Comparison of ENCODE assay signal across 37 cellular contexts in the genomic region with DNA sequence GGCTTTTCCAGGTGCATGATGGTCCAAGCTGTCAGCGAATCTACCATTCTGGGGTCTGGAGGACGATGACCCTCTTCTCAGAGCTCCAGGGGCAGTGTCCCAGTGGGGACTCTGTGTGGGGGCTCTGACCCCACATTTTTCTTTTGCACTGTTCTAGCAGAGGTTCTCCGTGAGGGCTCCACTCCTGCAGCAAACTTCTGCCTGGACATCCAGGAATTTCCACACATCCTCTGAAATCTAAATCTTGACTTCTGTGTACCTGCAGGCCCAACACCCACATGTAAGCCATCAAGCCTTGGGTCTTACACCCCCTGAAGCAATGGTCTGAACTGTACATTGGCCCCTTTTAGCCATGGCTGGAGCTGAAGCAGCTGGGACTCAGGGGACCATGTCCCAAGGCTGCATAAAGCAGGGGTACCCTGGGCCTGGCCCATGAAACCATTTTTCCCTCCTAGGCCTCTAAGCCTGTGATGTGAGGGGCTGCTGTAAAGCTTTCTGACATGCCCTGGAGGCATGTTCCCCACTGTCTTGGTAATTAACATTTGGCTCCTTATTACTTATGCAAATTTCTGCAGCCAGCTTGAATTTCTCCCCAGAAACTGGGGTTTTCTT.
DNase-seq lines count a peak whose midpoint lies in the region; ATAC-seq, FAIRE-seq and TF ChIP-seq lines count a peak whose summit lies in the region.
"Had no signal": no experiment of that assay in that cellular context is flagged by ENCODE, and none has a peak within 500 bp of the region (broad histone marks: within the 10 kb centered on the region; RNA-seq: fewer than 3 reads in every experiment).

No MANE protein-coding gene starts in this region.

- no peak overlapping the region for H2BK120ac ChIP-seq in trophoblast cell (ENCODE audit: insufficient read depth, low read length, poor library complexity)

- POLR2A ChIA-PET in HEK293 (lab: Yijun Ruan, JAX), result interaction anchor here (0.6 kb wide), 1 partner anchor 275 kb away, joined by 5 read pairs; no protein-coding TSS in a partner anchor
- POLR2A ChIA-PET in K562 (lab: Yijun Ruan, JAX), result no interaction called here
- POLR2A ChIA-PET in OCI-LY7 (lab: Charles Lee), result no interaction called here

- no peak for DNase-seq in right lobe of liver
- DNase-seq in K562 (ENCODE audit: extremely low read depth in 1 of 4, low spot score in 3 of 4), result no peak
- no peak for DNase-seq in trophoblast cell
- no peak for DNase-seq in foreskin keratinocyte
- DNase-seq in OCI-LY7 (ENCODE audit: low spot score), result no peak
- DNase-seq: 8988T; ACHN; AML-193; BE2C; C1 segment of cervical spinal cord; Caco-2; Calu3; CD4-positive, alpha-beta memory T cell; CD4-positive, alpha-beta T cell; CD4-positive, CD25-positive, alpha-beta regulatory T cell; CD8-positive, alpha-beta memory T cell; CD8-positive, alpha-beta T cell; COR-L47; DMS 273 treated with DMSO at 0.1 percent for 48 hours; DMS153; DMS53; DMS79; DMS79 treated with DMSO at 0.1 percent for 48 hours; DND-41; EL had no signal

- no peak for TF ChIP-seq EP300 in K562 (IDR thresholded peaks at IDR 0.05; ENCODE audit: low read length)

- H3K27ac ChIP-seq in liver (ENCODE audit: low read depth in 1 of 2, low read length in 2 of 2) (no peak overlapping the region), right lobe of liver (no peak overlapping the region), HEK293 (ENCODE audit: extremely low read depth, low read depth, low read length) (no peak overlapping the region), K562 (ENCODE audit: extremely low read depth, low read depth, low read length) (no peak overlapping the region), trophoblast cell (ENCODE audit: low read depth, low read length) (no peak overlapping the region), foreskin keratinocyte (no peak overlapping the region), OCI-LY7 (ENCODE audit: low read depth, low read length, poor library complexity, severe bottlenecking) (no peak overlapping the region)
- H3K27ac ChIP-seq: 22Rv1; A549; BLaER1; BLaER1 treated with 17β-estradiol and CSF1 and Interleukin-3, amounts not matched to agents 10 nM and 100 nM; C4-2B had no signal

- FAIRE-seq in K562 (lab: Jason Lieb, UNC), result no peak
- FAIRE-seq: A204.1, A549, D721Med had no signal

- H3K9me3 Mint-ChIP-seq in activated T-helper 17 cell treated with anti-CD3 and anti-CD28 coated beads, Interleukin-2, amount 50 U/mL, for 72 hours, result peaks cover 17% of the 10 kb centered on the region

- 73% methylated on average over 3 of the region's 3 CpGs for WGBS in liver
- 100% methylated on average over 1 of the region's 3 CpGs for WGBS in right lobe of liver (ENCODE audit: insufficient coverage, low coverage, low lambda C conversion rate, missing lambda C conversion rate)
- WGBS in K562 (ENCODE audit: insufficient coverage, low coverage, missing lambda C conversion rate), result 0% methylated on average over 3 of the region's 3 CpGs
- WGBS in trophoblast cell (ENCODE audit: extremely low coverage, insufficient coverage, insufficient read length), result no CpG with 5 or more reads among the region's 3 CpGs

- BruUV-seq in K562 (replicated peaks; lab: Mats Ljungman, UMichigan), result no TSS peak
- BruUV-seq in OCI-LY7 (replicated peaks; lab: Mats Ljungman, UMichigan), result no TSS peak

- H3K4ac ChIP-seq in trophoblast cell (ENCODE audit: low read depth, low read length), result no peak overlapping the region

- no peaks in the 10 kb centered on the region for H3K9me2 ChIP-seq in OCI-LY7 (ENCODE audit: insufficient read depth, low read length)

- H4K20me1 ChIP-seq in K562 (replicated peaks; ENCODE audit: control insufficient read depth, insufficient read depth, low read length) (no peaks in the 10 kb centered on the region), OCI-LY7 (ENCODE audit: insufficient read depth, low read length) (no peaks in the 10 kb centered on the region)
- H4K20me1 ChIP-seq: BLaER1; BLaER1 treated with 17β-estradiol and CSF1 and Interleukin-3, amounts not matched to agents 10 nM and 100 nM had no signal

- H3K27me3 ChIP-seq in liver (ENCODE audit: control insufficient read depth in 4 of 4, insufficient read depth in 4 of 4, low read length in 3 of 4) (no peaks in the 10 kb centered on the region), right lobe of liver (no peaks in the 10 kb centered on the region), K562 (ENCODE audit: control insufficient read depth in 2 of 2, insufficient read depth in 2 of 2, low read length in 2 of 2) (peaks cover 0 to 4% of the 10 kb centered on the region in 2 experiments; a peak in 1 of 5 replicates), trophoblast cell (ENCODE audit: insufficient read depth, low read length) (no peaks in the 10 kb centered on the region), foreskin keratinocyte (no peaks in the 10 kb centered on the region)
- H3K27me3 ChIP-seq: BE2C; BLaER1; BLaER1 treated with 17β-estradiol and CSF1 and Interleukin-3, amounts not matched to agents 10 nM and 100 nM had no signal

- H3K27me3 Mint-ChIP-seq in activated T-helper 17 cell treated with anti-CD3 and anti-CD28 coated beads, Interleukin-2, amount 50 U/mL, for 72 hours, result peaks cover 22% of the 10 kb centered on the region

- H3K4me3 ChIP-seq in liver (ENCODE audit: low read depth in 1 of 3, low read length in 3 of 3), result peak overlapping the region in 2 of 3 donors; percentile 14 to 63
- no peak overlapping the region for H3K4me3 ChIP-seq in right lobe of liver
- no peak overlapping the region for H3K4me3 ChIP-seq in HEK293 (ENCODE audit: low read depth, low read length)
- no peak overlapping the region for H3K4me3 ChIP-seq in K562
- H3K4me3 ChIP-seq in trophoblast cell (ENCODE audit: low read depth, low read length), result peak overlapping the region; percentile 51
- H3K4me3 ChIP-seq in OCI-LY7 (ENCODE audit: low read depth, low read length, poor library complexity, severe bottlenecking), result no peak overlapping the region
- H3K4me3 ChIP-seq: A549; BLaER1; BLaER1 treated with 17β-estradiol and CSF1 and Interleukin-3, amounts not matched to agents 10 nM and 100 nM had no signal

- TF ChIP-seq CTCF in liver (IDR thresholded peaks at IDR 0.05; ENCODE audit: low read depth, low read length, missing input control), result no peak
- no peak for TF ChIP-seq CTCF in right lobe of liver (IDR thresholded peaks at IDR 0.05)
- TF ChIP-seq CTCF in HEK293 (tag by site-specific recombination; IDR thresholded peaks at IDR 0.05), result no peak
- TF ChIP-seq CTCF in K562 (IDR thresholded peaks at IDR 0.05 in 2 of 3, conservative IDR thresholded peaks at IDR 0.05 in 1 of 3; ENCODE audit: insufficient read depth in 2 of 3, low read depth in 1 of 3, low read length in 3 of 3), result no peak
- TF ChIP-seq CTCF in foreskin keratinocyte (conservative IDR thresholded peaks at IDR 0.05), result no peak
- no peak for TF ChIP-seq CTCF in OCI-LY7 (conservative IDR thresholded peaks at IDR 0.05; ENCODE audit: low read length)

- no peak overlapping the region for H3K18ac ChIP-seq in trophoblast cell (ENCODE audit: low read length)

- no peak overlapping the region for H4K91ac ChIP-seq in trophoblast cell (ENCODE audit: low read depth, low read length)

- no peak for TF ChIP-seq POLR2A in right lobe of liver (IDR thresholded peaks at IDR 0.05)
- TF ChIP-seq POLR2A in K562 (conservative IDR thresholded peaks at IDR 0.05), result no peak

- no peak overlapping the region for H3K4me2 ChIP-seq in K562 (ENCODE audit: insufficient read depth, low read length)
- H3K4me2 ChIP-seq in trophoblast cell (ENCODE audit: low read length), result no peak overlapping the region
- no peak overlapping the region for H3K4me2 ChIP-seq in OCI-LY7 (ENCODE audit: low read length)
- H3K4me2 ChIP-seq: A549; BLaER1; BLaER1 treated with 17β-estradiol and CSF1 and Interleukin-3, amounts not matched to agents 10 nM and 100 nM had no signal

- H3K23ac ChIP-seq in trophoblast cell (ENCODE audit: low read length), result no peak overlapping the region

- intact Hi-C loops in right lobe of liver (cut with DNase I), result no loop called here
- intact Hi-C loops in K562 (cut with micrococcal nuclease), result no loop called here
- intact Hi-C loops in OCI-LY7 (cut with micrococcal nuclease; ENCODE audit: unreplicated experiment), result no loop called here

- no peak overlapping the region for H2BK5ac ChIP-seq in trophoblast cell (ENCODE audit: low read depth, low read length, poor library complexity)

- H3K9me1 ChIP-seq in K562 (ENCODE audit: control insufficient read depth, insufficient read depth, low read length), result no peaks in the 10 kb centered on the region

- H3K79me2 ChIP-seq in K562 (ENCODE audit: control insufficient read depth, insufficient read depth, low read length), result no peaks in the 10 kb centered on the region
- no peaks in the 10 kb centered on the region for H3K79me2 ChIP-seq in trophoblast cell (ENCODE audit: control insufficient read depth, insufficient read depth, low read length, poor library complexity)
- H3K79me2 ChIP-seq in OCI-LY7 (ENCODE audit: insufficient read depth, low read depth, low read length), result no peaks in the 10 kb centered on the region

- no peak overlapping the region for H3K14ac ChIP-seq in trophoblast cell (ENCODE audit: low read length)

- no peak overlapping the region for H3K4me3 Mint-ChIP-seq in activated T-helper 17 cell treated with anti-CD3 and anti-CD28 coated beads, Interleukin-2, amount 50 U/mL, for 72 hours
- H3K4me3 Mint-ChIP-seq: B cell; CD14-positive monocyte; CD4-positive, alpha-beta memory T cell; CD4-positive, alpha-beta T cell; CD4-positive, CD25-positive, alpha-beta regulatory T cell; CD8-positive, alpha-beta memory T cell; CD8-positive, alpha-beta T cell had no signal

- H4K12ac ChIP-seq in trophoblast cell (ENCODE audit: low read depth, low read length), result no peak overlapping the region

- CTCF ChIA-PET in HEK293 (lab: Yijun Ruan, JAX) (no interaction called here), K562 (lab: Yijun Ruan, JAX; ENCODE audit: low intra/inter-chr PET ratio) (no interaction called here), OCI-LY7 (lab: Charles Lee; ENCODE audit: unreplicated experiment) (no interaction called here)

- H3K36me3 ChIP-seq in liver (ENCODE audit: control insufficient read depth in 4 of 4, insufficient read depth in 3 of 4, low read depth in 1 of 4, low read length in 3 of 4) (no peaks in the 10 kb centered on the region), right lobe of liver (no peaks in the 10 kb centered on the region), HEK293 (ENCODE audit: control insufficient read depth in 2 of 2, insufficient read depth in 1 of 2, low read length in 2 of 2) (no peaks in the 10 kb centered on the region), K562 (ENCODE audit: control insufficient read depth, insufficient read depth, low read length) (no peaks in the 10 kb centered on the region), trophoblast cell (ENCODE audit: control insufficient read depth in 1 of 2, insufficient read depth in 2 of 2, low read length in 2 of 2) (no peaks in the 10 kb centered on the region), OCI-LY7 (ENCODE audit: insufficient read depth, low read length) (no peaks in the 10 kb centered on the region)
- H3K36me3 ChIP-seq: BE2C; BLaER1; BLaER1 treated with 17β-estradiol and CSF1 and Interleukin-3, amounts not matched to agents 10 nM and 100 nM had no signal

- H4K8ac ChIP-seq in trophoblast cell (ENCODE audit: low read depth, low read length), result no peak overlapping the region

- TF ChIP-seq RAD21 in liver (IDR thresholded peaks at IDR 0.05) (no peak), K562 (CRISPR knock-in tag; conservative IDR thresholded peaks at IDR 0.05 in 1 of 2, IDR thresholded peaks at IDR 0.05 in 1 of 2) (no peak)

- no peaks in the 10 kb centered on the region for H3K79me1 ChIP-seq in trophoblast cell (ENCODE audit: low read length)

- H2AFZ ChIP-seq in K562 (ENCODE audit: low read depth, low read length) (no peak overlapping the region), trophoblast cell (ENCODE audit: insufficient read depth, low read length, poor library complexity) (no peak overlapping the region), OCI-LY7 (ENCODE audit: low read length) (no peak overlapping the region)

- H3K36me3 Mint-ChIP-seq in activated T-helper 17 cell treated with anti-CD3 and anti-CD28 coated beads, Interleukin-2, amount 50 U/mL, for 72 hours (ENCODE audit: low read depth), result no peaks in the 10 kb centered on the region
- H3K36me3 Mint-ChIP-seq: CD14-positive monocyte; CD8-positive, alpha-beta T cell had no signal

- H3K9ac ChIP-seq in liver (ENCODE audit: low read depth in 1 of 2, low read length in 2 of 2) (no peak overlapping the region), K562 (ENCODE audit: insufficient read depth in 1 of 2, low read depth in 2 of 2, low read length in 2 of 2) (no peak overlapping the region), trophoblast cell (ENCODE audit: low read length) (no peak overlapping the region)
- H3K9ac ChIP-seq: BLaER1; BLaER1 treated with 17β-estradiol and CSF1 and Interleukin-3, amounts not matched to agents 10 nM and 100 nM had no signal

- H3K4me1 Mint-ChIP-seq in activated T-helper 17 cell treated with anti-CD3 and anti-CD28 coated beads, Interleukin-2, amount 50 U/mL, for 72 hours, result no peaks in the 10 kb centered on the region
- H3K4me1 Mint-ChIP-seq: B cell; CD14-positive monocyte; CD4-positive, alpha-beta memory T cell; CD4-positive, CD25-positive, alpha-beta regulatory T cell; CD8-positive, alpha-beta memory T cell had no signal

- no peak overlapping the region for H2BK12ac ChIP-seq in trophoblast cell (ENCODE audit: low read length)

- peaks cover 5 to 14% (median 8%) of the 10 kb centered on the region in 4 donors for H3K9me3 ChIP-seq in liver (ENCODE audit: control insufficient read depth in 4 of 4, low read length in 3 of 4)
- no peaks in the 10 kb centered on the region for H3K9me3 ChIP-seq in right lobe of liver
- H3K9me3 ChIP-seq in HEK293 (ENCODE audit: control insufficient read depth, insufficient read depth, low read depth, low read length), result no peaks in the 10 kb centered on the region
- peaks cover 8% of the 10 kb centered on the region; the same call in 1 of the 2 replicates for H3K9me3 ChIP-seq in K562 (replicated peaks; ENCODE audit: control insufficient read depth, insufficient read depth, low read depth, low read length)
- peaks cover 13% of the 10 kb centered on the region for H3K9me3 ChIP-seq in trophoblast cell (ENCODE audit: insufficient read depth, low read depth, low read length)
- H3K9me3 ChIP-seq in OCI-LY7 (ENCODE audit: low read length), result peaks cover 20% of the 10 kb centered on the region; the same call in 1 of the 2 replicates
- H3K9me3 ChIP-seq: BE2C had no signal

- in situ Hi-C loops in K562 (cut with MboI), result no loop called here

- no peaks in the 10 kb centered on the region for H3K4me1 ChIP-seq in liver (ENCODE audit: control insufficient read depth in 4 of 4, insufficient read depth in 4 of 4, low read length in 3 of 4)
- no peaks in the 10 kb centered on the region for H3K4me1 ChIP-seq in right lobe of liver
- H3K4me1 ChIP-seq in HEK293 (ENCODE audit: control insufficient read depth, insufficient read depth, low read length), result no peaks in the 10 kb centered on the region
- no peaks in the 10 kb centered on the region for H3K4me1 ChIP-seq in K562 (replicated peaks in 1 of 2; ENCODE audit: control insufficient read depth in 2 of 2, insufficient read depth in 2 of 2, low read length in 2 of 2)
- H3K4me1 ChIP-seq in trophoblast cell (ENCODE audit: control insufficient read depth in 1 of 2, insufficient read depth in 2 of 2, low read length in 2 of 2), result no peaks in the 10 kb centered on the region
- H3K4me1 ChIP-seq in foreskin keratinocyte, result no peaks in the 10 kb centered on the region
- H3K4me1 ChIP-seq in OCI-LY7 (ENCODE audit: insufficient read depth, low read length, poor library complexity, severe bottlenecking), result no peaks in the 10 kb centered on the region
- H3K4me1 ChIP-seq: A549; BE2C; BLaER1; BLaER1 treated with 17β-estradiol and CSF1 and Interleukin-3, amounts not matched to agents 10 nM and 100 nM; Caco-2 had no signal

- no peak for ATAC-seq in right lobe of liver
- no peak for ATAC-seq in K562
- ATAC-seq in activated T-helper 17 cell treated with anti-CD3 and anti-CD28 coated beads, Interleukin-2, amount 50 U/mL, for 72 hours (replicated peaks), result no peak
- no peak for ATAC-seq in foreskin keratinocyte
- ATAC-seq: A549; CD8-positive, alpha-beta T cell had no signal

- no peak overlapping the region for H3K27ac Mint-ChIP-seq in activated T-helper 17 cell treated with anti-CD3 and anti-CD28 coated beads, Interleukin-2, amount 50 U/mL, for 72 hours
- H3K27ac Mint-ChIP-seq: B cell; CD14-positive monocyte; CD4-positive, alpha-beta memory T cell; CD4-positive, alpha-beta T cell; CD4-positive, CD25-positive, alpha-beta regulatory T cell; CD8-positive, alpha-beta memory T cell; CD8-positive, alpha-beta T cell had no signal

- no peak overlapping the region for H2AK5ac ChIP-seq in trophoblast cell (ENCODE audit: low read length)

Comparison
In these comparisons a context has a peak if more than half of its experiments do, and no peak if none do; other contexts are left out.
1. H3K4me3 ChIP-seq: peak in liver (2 of 3) and trophoblast cell (single experiment); none in right lobe of liver (0 of 3), HEK293 (single experiment), K562 (single experiment) and OCI-LY7 (single experiment).